Comparison of ENCODE assay signal across 12 cellular contexts in the genomic region with DNA sequence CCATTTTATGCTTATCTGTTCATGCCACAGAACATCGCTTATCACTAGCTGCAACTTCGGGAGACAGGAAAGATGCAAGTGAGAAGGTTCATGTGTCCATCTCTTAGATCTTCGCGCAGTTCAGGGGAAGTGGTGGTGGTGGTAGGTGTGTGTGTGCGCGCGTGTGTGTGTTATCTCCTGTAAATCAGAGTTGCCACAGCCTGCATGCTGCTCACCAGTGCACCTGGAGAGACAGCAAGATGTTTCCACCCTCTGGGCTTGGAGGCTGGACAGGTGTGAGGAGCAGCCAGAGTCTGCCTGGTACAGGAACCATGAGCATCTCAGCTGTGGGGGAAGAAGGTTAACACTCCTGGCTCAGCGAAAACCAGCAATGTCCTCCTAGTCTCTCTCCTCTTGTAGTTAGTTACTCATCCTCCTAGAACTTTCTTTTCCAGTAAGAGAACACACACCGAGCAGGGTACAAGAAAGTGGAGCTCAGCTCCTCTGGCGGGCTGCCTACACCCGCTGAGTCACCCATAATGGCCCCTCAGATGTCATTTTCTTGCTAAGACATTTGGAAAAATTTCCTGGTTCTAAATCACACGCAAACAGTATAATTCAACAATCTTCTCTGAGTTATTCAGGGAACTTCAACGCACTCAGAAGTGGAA. TPM values are rescaled to one million over a fixed set of nuclear protein-coding genes. Genes with fewer than 3 reads are reported as not detected.
DNase-seq lines count a peak whose midpoint lies in the region; ATAC-seq and TF ChIP-seq lines count a peak whose summit lies in the region.
"Had no signal": no experiment of that assay in that cellular context is flagged by ENCODE, and none has a peak within 500 bp of the region (broad histone marks: within the 10 kb centered on the region; RNA-seq: fewer than 3 reads in every experiment).

No MANE protein-coding gene starts in this region.

- peak overlapping the region; percentile 21; the same call in 1 of the 2 replicates for H3K27ac ChIP-seq in RWPE1
- peak overlapping the region; percentile 58 for H3K27ac ChIP-seq in osteoblast (ENCODE audit: low read depth, low read length)
- H3K27ac ChIP-seq in mesendoderm (ENCODE audit: low read depth, low read length): no peak overlapping the region
- H3K27ac ChIP-seq: esophagus muscularis mucosa, right lobe of liver had no signal

- H3K23ac ChIP-seq in mesendoderm (ENCODE audit: low read length): no peak overlapping the region

- no peak overlapping the region for H2BK120ac ChIP-seq in mesendoderm (ENCODE audit: low read depth, low read length)

- H4K20me1 ChIP-seq in osteoblast (ENCODE audit: insufficient read depth, low read length): no peaks in the 10 kb centered on the region

- no peaks in the 10 kb centered on the region for H3K27me3 Mint-ChIP-seq in Calu3 (ENCODE audit: unreplicated experiment)

- CTCF ChIA-PET in Calu3 (lab: Charles Lee): no interaction called here
- CTCF ChIA-PET in RWPE1 (lab: Yijun Ruan, JAX): interaction anchor here (0.6 to 0.7 kb wide), 2 partner anchors 18 to 74 kb away, joined by 3 read pairs; no protein-coding TSS in a partner anchor

- H3K4me1 ChIP-seq in osteoblast (ENCODE audit: insufficient read depth, low read length): peaks cover 29% of the 10 kb centered on the region
- H3K4me1 ChIP-seq in mesendoderm (ENCODE audit: control insufficient read depth, low read depth, low read length): peaks cover 3% of the 10 kb centered on the region
- H3K4me1 ChIP-seq: right lobe of liver had no signal

- POLR2A ChIA-PET in RWPE1 (lab: Yijun Ruan, JAX; ENCODE audit: low non-redundant PET): no interaction called here

- H3K79me1 ChIP-seq in mesendoderm (ENCODE audit: low read length): no peaks in the 10 kb centered on the region

- no peaks in the 10 kb centered on the region for H3K9me3 Mint-ChIP-seq in Calu3 (ENCODE audit: low read depth, unreplicated experiment)

- no peak overlapping the region for H2AK5ac ChIP-seq in mesendoderm (ENCODE audit: low read length)

- no peak overlapping the region for H3K18ac ChIP-seq in mesendoderm (ENCODE audit: low read length)

- no peaks in the 10 kb centered on the region for H3K79me2 ChIP-seq in osteoblast (ENCODE audit: insufficient read depth, low read length)
- no peaks in the 10 kb centered on the region for H3K79me2 ChIP-seq in mesendoderm (ENCODE audit: control insufficient read depth, insufficient read depth, low read length)

- DNase-seq in Calu3: no peak
- DNase-seq in RWPE1 (ENCODE audit: low spot score): no peak
- peak; percentile 58 for DNase-seq in central memory CD4-positive, alpha-beta T cell
- peak; percentile 11 for DNase-seq in osteoblast (ENCODE audit: insufficient read length, low spot score, missing footprints)
- DNase-seq in NCI-H774 (lab: John Stamatoyannopoulos, UW): no peak
- DNase-seq in NCI-H69 (lab: John Stamatoyannopoulos, UW): no peak
- DNase-seq in mesendoderm: no peak
- DNase-seq: right lobe of liver, T-helper 9 cell had no signal

- ATAC-seq in HG03039 (IDR thresholded peaks at IDR 0.05; ENCODE audit: unreplicated experiment): no peak

- H4K8ac ChIP-seq in mesendoderm (ENCODE audit: low read depth, low read length): no peak overlapping the region

- no peak overlapping the region for H3K9ac ChIP-seq in mesendoderm (ENCODE audit: low read length)

- no peaks in the 10 kb centered on the region for H3K27me3 ChIP-seq in osteoblast (ENCODE audit: insufficient read depth, low read length)
- H3K27me3 ChIP-seq in mesendoderm (ENCODE audit: insufficient read depth, low read length, poor library complexity): no peaks in the 10 kb centered on the region
- H3K27me3 ChIP-seq: esophagus muscularis mucosa, right lobe of liver had no signal

- no peak overlapping the region for H3K4me3 Mint-ChIP-seq in Calu3 (ENCODE audit: low read depth, unreplicated experiment)

- peak overlapping the region; percentile 48 for H3K27ac Mint-ChIP-seq in Calu3 (ENCODE audit: unreplicated experiment)

- no TSS peak for BruUV-seq in Calu3 (replicated peaks; lab: Mats Ljungman, UMichigan)

- peaks cover 21% of the 10 kb centered on the region for H3K36me3 Mint-ChIP-seq in Calu3 (ENCODE audit: insufficient read depth, unreplicated experiment)

- H3K4me3 ChIP-seq in osteoblast (ENCODE audit: insufficient read depth, low read length) (no peak overlapping the region), mesendoderm (ENCODE audit: low read length) (no peak overlapping the region)
- H3K4me3 ChIP-seq: esophagus muscularis mucosa, right lobe of liver had no signal

- no peak overlapping the region for H3K4ac ChIP-seq in mesendoderm (ENCODE audit: low read depth, low read length)

- H3K4me1 Mint-ChIP-seq in Calu3 (ENCODE audit: low read depth, unreplicated experiment): peaks cover 51% of the 10 kb centered on the region

- peak overlapping the region; percentile 53 for H3K4me2 ChIP-seq in osteoblast (ENCODE audit: insufficient read depth, low read length)
- no peak overlapping the region for H3K4me2 ChIP-seq in mesendoderm (ENCODE audit: low read length)

- no peak overlapping the region for H2BK5ac ChIP-seq in mesendoderm (ENCODE audit: low read length)

- TF ChIP-seq CTCF in Calu3 (IDR thresholded peaks at IDR 0.05; ENCODE audit: unreplicated experiment) (no peak), RWPE1 (conservative IDR thresholded peaks at IDR 0.05; ENCODE audit: low read depth) (no peak), osteoblast (IDR thresholded peaks at IDR 0.05; ENCODE audit: extremely low read depth, low read depth, low read length) (no peak)

- H2BK15ac ChIP-seq in mesendoderm (replicated peaks; ENCODE audit: low read depth): no peak overlapping the region

- intact Hi-C loops in Calu3 (cut with micrococcal nuclease; ENCODE audit: unreplicated experiment): no loop called here

- no peaks in the 10 kb centered on the region for H3K9me3 ChIP-seq in osteoblast (ENCODE audit: low read depth, low read length)
- H3K9me3 ChIP-seq: esophagus muscularis mucosa, right lobe of liver had no signal

- no peak overlapping the region for H3K56ac ChIP-seq in mesendoderm (ENCODE audit: low read length)

- WGBS in mesendoderm (ENCODE audit: extremely low coverage, insufficient coverage, low lambda C conversion rate): no CpG with 5 or more reads among the region's 13 CpGs

- H4K5ac ChIP-seq in mesendoderm (ENCODE audit: low read length): no peak overlapping the region

- H3K36me3 ChIP-seq in osteoblast (ENCODE audit: insufficient read depth, low read length): no peaks in the 10 kb centered on the region
- no peaks in the 10 kb centered on the region for H3K36me3 ChIP-seq in mesendoderm (ENCODE audit: control insufficient read depth, insufficient read depth, low read length)

- H2AFZ ChIP-seq in osteoblast (ENCODE audit: low read length): no peak overlapping the region

RNA-seq across cellular contexts. Expression of gene TUBB1, which starts 5.1 kb away (rescaled TPM):
- total RNA-seq in Calu3 (2022) (not detected in 2 replicates), osteoblast (not detected in 2 replicates)
- polyA plus RNA-seq in mesendoderm (2013, experiment 1 of 2): not detected
- polyA plus RNA-seq in mesendoderm (2013, experiment 2 of 2): not detected
- total RNA-seq: lung microvascular endothelial cell had no signal

RNA-seq across cellular contexts. Expression of gene CTSZ, which starts 7.0 kb away (rescaled TPM):
- total RNA-seq in Calu3 (2022) (158 and 183 TPM in 2 replicates), osteoblast (223 and 264 TPM in 2 replicates)
- 21.7 TPM for polyA plus RNA-seq in mesendoderm (2013, experiment 1 of 2)
- polyA plus RNA-seq in mesendoderm (2013, experiment 2 of 2): 22.0 TPM

RNA-seq across cellular contexts. Expression of gene ATP5F1E, which starts 18.1 kb away (rescaled TPM):
- total RNA-seq in Calu3 (2022) (108 and 116 TPM in 2 replicates), osteoblast (19.5 and 23.0 TPM in 2 replicates)
- polyA plus RNA-seq in mesendoderm (2013, experiment 1 of 2): 61.1 TPM
- polyA plus RNA-seq in mesendoderm (2013, experiment 2 of 2): 59.6 TPM

RNA-seq across cellular contexts. Expression of gene PRELID3B, which starts 28.5 kb away (rescaled TPM):
- total RNA-seq in Calu3 (2022) (128 and 136 TPM in 2 replicates), osteoblast (68.4 and 72.2 TPM in 2 replicates)
- polyA plus RNA-seq in mesendoderm (2013, experiment 1 of 2): 23.0 TPM
- 24.1 TPM for polyA plus RNA-seq in mesendoderm (2013, experiment 2 of 2)

RNA-seq across cellular contexts. Expression of gene NELFCD, which starts 33.0 kb away (rescaled TPM):
- total RNA-seq in Calu3 (2022): 179 and 181 TPM in 2 replicates
- total RNA-seq in osteoblast: 41.3 and 46.7 TPM in 2 replicates
- 54.9 TPM for polyA plus RNA-seq in mesendoderm (2013, experiment 1 of 2)
- polyA plus RNA-seq in mesendoderm (2013, experiment 2 of 2): 53.5 TPM

Comparison
In these comparisons a context has a peak if more than half of its experiments do, and no peak if none do; other contexts are left out.
1. DNase-seq: peak in central memory CD4-positive, alpha-beta T cell (single experiment) and osteoblast (single experiment); none in Calu3 (single experiment), RWPE1 (single experiment), NCI-H774 (single experiment), NCI-H69 (single experiment) and mesendoderm (single experiment).